10 cellular contexts compared by ENCODE assay signal in the genomic region with DNA sequence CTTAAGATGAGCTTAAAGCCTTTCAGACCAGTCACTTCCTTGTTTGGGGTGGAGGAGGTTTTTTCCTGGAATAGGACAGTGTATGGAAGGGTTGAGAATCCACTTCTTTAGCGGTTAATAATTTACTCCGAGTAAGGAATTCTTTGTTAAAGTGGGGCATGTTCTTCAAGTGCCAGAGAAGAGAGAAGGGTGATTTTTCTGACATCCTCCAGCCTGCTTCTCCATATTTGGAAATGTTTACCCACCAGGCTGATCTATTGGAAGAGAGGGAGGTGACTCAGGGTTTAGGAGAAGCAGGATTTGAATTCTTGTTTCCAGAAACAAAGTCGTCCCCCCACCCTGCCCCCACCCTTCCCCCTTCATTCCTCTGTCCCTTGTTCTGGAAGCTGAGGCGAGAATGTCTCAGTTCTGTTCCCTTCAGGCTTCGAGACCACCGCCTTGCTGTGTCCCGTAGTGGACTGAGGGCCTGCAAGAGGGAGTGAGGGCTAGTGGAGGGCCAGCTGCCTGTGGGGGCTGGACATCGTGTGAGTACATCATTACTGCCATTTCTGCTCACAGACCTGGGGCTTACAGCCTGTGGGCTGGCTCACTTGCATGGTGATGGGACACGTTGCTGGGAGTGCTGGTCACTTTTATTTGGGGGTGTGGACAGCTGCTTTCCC. TPM values are rescaled to one million over a fixed set of nuclear protein-coding genes. Genes with fewer than 3 reads are reported as not detected.
A peak's percentile ranks its signal among the peaks of the same experiment; 100 is the strongest.
DNase-seq lines count a peak whose midpoint lies in the region; ATAC-seq and TF ChIP-seq lines count a peak whose summit lies in the region.
"Had no signal": no experiment of that assay in that cellular context is flagged by ENCODE, and none has a peak within 500 bp of the region (broad histone marks: within the 10 kb centered on the region; RNA-seq: fewer than 3 reads in every experiment).

No MANE protein-coding gene starts in this region.

- BruUV-seq in PC-9 (replicated peaks; lab: Mats Ljungman, UMichigan), result no TSS peak

- no peak overlapping the region for H3K27ac ChIP-seq in PC-9

- peaks cover 3% of the 10 kb centered on the region; the same call in 1 of the 2 replicates for H3K79me2 ChIP-seq in PC-9 (ENCODE audit: low read depth)

- H3K36me3 Mint-ChIP-seq in activated CD4-positive, alpha-beta T cell treated with anti-CD3 and anti-CD28 coated beads, Interleukin-2, amount 10 ng/mL, durations not matched to agents 24 days and 14 days (ENCODE audit: low read depth), result peaks cover 30% of the 10 kb centered on the region

- H3K4me1 Mint-ChIP-seq in activated CD4-positive, alpha-beta T cell treated with anti-CD3 and anti-CD28 coated beads, Interleukin-2, amount 10 ng/mL, durations not matched to agents 24 days and 14 days, result peaks cover 32% of the 10 kb centered on the region

- H3K27me3 Mint-ChIP-seq in activated CD4-positive, alpha-beta T cell treated with anti-CD3 and anti-CD28 coated beads, Interleukin-2, amount 10 ng/mL, durations not matched to agents 24 days and 14 days, result no peaks in the 10 kb centered on the region
- H3K27me3 Mint-ChIP-seq: CD4-positive, alpha-beta T cell had no signal

- TF ChIP-seq CTCF in AG04449 (IDR thresholded peaks at IDR 0.05; ENCODE audit: insufficient read depth, low read length, missing control alignments), result no peak
- no peak for TF ChIP-seq CTCF in fibroblast of pulmonary artery (IDR thresholded peaks at IDR 0.05; ENCODE audit: low read length, missing control alignments)
- no peak for TF ChIP-seq CTCF in omental fat pad (IDR thresholded peaks at IDR 0.05)
- no peak for TF ChIP-seq CTCF in PC-9 (conservative IDR thresholded peaks at IDR 0.05)

- H3K27me3 ChIP-seq in NT2/D1 (ENCODE audit: insufficient read depth, insufficient read length) (no peaks in the 10 kb centered on the region), PC-9 (ENCODE audit: insufficient read depth, low read depth) (no peaks in the 10 kb centered on the region)

- ATAC-seq in omental fat pad (ENCODE audit: low FRiP score) (peak; percentile 13), GM18511 (IDR thresholded peaks at IDR 0.05; ENCODE audit: unreplicated experiment) (no peak)

- no peak overlapping the region for H2AFZ ChIP-seq in PC-9

- no peaks in the 10 kb centered on the region for H4K20me1 ChIP-seq in PC-9 (ENCODE audit: insufficient read depth)

- H3K4me2 ChIP-seq in PC-9, result no peak overlapping the region

- H3K4me3 ChIP-seq in AG04449 (ENCODE audit: low read depth, low read length) (peak overlapping the region; percentile 52), NT2/D1 (ENCODE audit: insufficient read length, low read depth) (no peak overlapping the region), fibroblast of pulmonary artery (replicated peaks; ENCODE audit: low read depth, low read length) (no peak overlapping the region), PC-9 (no peak overlapping the region)

- no peak overlapping the region for H3K27ac Mint-ChIP-seq in activated CD4-positive, alpha-beta T cell treated with anti-CD3 and anti-CD28 coated beads, Interleukin-2, amount 10 ng/mL, durations not matched to agents 24 days and 14 days
- H3K27ac Mint-ChIP-seq: CD4-positive, alpha-beta T cell had no signal

- intact Hi-C loops in activated CD4-positive, alpha-beta T cell treated with anti-CD3 and anti-CD28 coated beads, Interleukin-2, amount 10 ng/mL, durations not matched to agents 24 days and 14 days (cut with micrococcal nuclease), result no loop called here
- intact Hi-C loops in PC-9 (cut with micrococcal nuclease; ENCODE audit: unreplicated experiment), result no loop called here

- POLR2A ChIA-PET in AG04449 (lab: Yijun Ruan, JAX) (no interaction called here), PC-9 (lab: Charles Lee; ENCODE audit: unreplicated experiment) (no interaction called here)

- H3K9me2 ChIP-seq in PC-9 (ENCODE audit: insufficient read depth), result no peaks in the 10 kb centered on the region

- H3K9me3 ChIP-seq in NT2/D1 (ENCODE audit: insufficient read depth, low read length), result no peaks in the 10 kb centered on the region
- no peaks in the 10 kb centered on the region for H3K9me3 ChIP-seq in PC-9 (ENCODE audit: insufficient read depth, low read depth)

- peak overlapping the region; percentile 64 for H3K9ac ChIP-seq in NT2/D1 (ENCODE audit: insufficient read length, low read depth)

- H3K9me3 Mint-ChIP-seq in activated CD4-positive, alpha-beta T cell treated with anti-CD3 and anti-CD28 coated beads, Interleukin-2, amount 10 ng/mL, durations not matched to agents 24 days and 14 days, result peaks cover 3% of the 10 kb centered on the region
- H3K9me3 Mint-ChIP-seq: CD4-positive, alpha-beta T cell had no signal

- peak; percentile 79 for DNase-seq in AG04449 (ENCODE audit: low read depth, low spot score)
- peak; percentile 22 for DNase-seq in NT2/D1 (ENCODE audit: low read depth, low spot score)
- peak; percentile 67 for DNase-seq in fibroblast of pulmonary artery (ENCODE audit: low read depth)
- DNase-seq in omental fat pad (ENCODE audit: low spot score), result no peak
- no peak for DNase-seq in NCI-H2081 treated with DMSO at 0.1 percent for 48 hours (lab: John Stamatoyannopoulos, UW)
- no peak for DNase-seq in activated CD4-positive, alpha-beta T cell treated with anti-CD3 and anti-CD28 coated beads, Interleukin-2, amount 10 ng/mL, durations not matched to agents 24 days and 14 days
- DNase-seq in PC-9, result no peak
- DNase-seq: CD4-positive, alpha-beta T cell; NCI-H446 treated with DMSO at 0.1 percent for 48 hours had no signal

- H3K4me1 ChIP-seq in NT2/D1 (ENCODE audit: insufficient read depth, insufficient read length) (peaks cover 13% of the 10 kb centered on the region), PC-9 (replicated peaks; ENCODE audit: insufficient read depth) (no peaks in the 10 kb centered on the region)

- H3K4me3 Mint-ChIP-seq in activated CD4-positive, alpha-beta T cell treated with anti-CD3 and anti-CD28 coated beads, Interleukin-2, amount 10 ng/mL, durations not matched to agents 24 days and 14 days, result no peak overlapping the region
- H3K4me3 Mint-ChIP-seq: CD4-positive, alpha-beta T cell had no signal

- H3K36me3 ChIP-seq in NT2/D1 (ENCODE audit: insufficient read depth, insufficient read length, low read length) (peaks cover 32% of the 10 kb centered on the region), PC-9 (ENCODE audit: low read depth) (peaks cover 7% of the 10 kb centered on the region; the same call in 1 of the 2 replicates)

- H3F3A ChIP-seq in PC-9 (ENCODE audit: insufficient read depth, low read depth), result no peaks in the 10 kb centered on the region

- CTCF ChIA-PET in AG04449 (lab: Yijun Ruan, JAX) (interaction anchor here (0.9 to 1.6 kb wide), 2 partner anchors 121 to 472 kb away, joined by 3 to 7 read pairs; no protein-coding TSS in a partner anchor), PC-9 (lab: Charles Lee) (no interaction called here)

RNA-seq across cellular contexts. Expression of a gene that starts 58.5 kb away (rescaled TPM):
- total RNA-seq in omental fat pad (100 to 1,000 TPM; 113 to 302 (median 126) TPM), PC-9 (2021) (113 and 148 TPM in 2 replicates)
- total RNA-seq in activated CD4-positive, alpha-beta T cell treated with anti-CD3 and anti-CD28 coated beads, Interleukin-2, amount 10 ng/mL, durations not matched to agents 24 days and 14 days, result 39.5 and 41.4 TPM in 2 replicates

Comparison
In these comparisons a context has a peak if more than half of its experiments do, and no peak if none do; other contexts are left out.
1. DNase-seq: peak in AG04449 (single experiment), NT2/D1 (single experiment) and fibroblast of pulmonary artery (single experiment); none in omental fat pad (single experiment), NCI-H2081 treated with DMSO at 0.1 percent for 48 hours (single experiment), activated CD4-positive, alpha-beta T cell treated with anti-CD3 and anti-CD28 coated beads, Interleukin-2, amount 10 ng/mL, durations not matched to agents 24 days and 14 days (single experiment) and PC-9 (0 of 2).